In genomic region chr7:20519641-20520040, GRCh38 we compare ENCODE assay signal across 17 cellular contexts.
DNase-seq lines count a peak whose midpoint lies in the region; TF ChIP-seq lines count a peak whose summit lies in the region.
"Had no signal": no experiment of that assay in that cellular context is flagged by ENCODE, and none has a peak within 500 bp of the region (broad histone marks: within the 10 kb centered on the region; RNA-seq: fewer than 3 reads in every experiment).

No MANE protein-coding gene starts in this region.

- no peak for TF ChIP-seq CTCF in brain microvascular endothelial cell (IDR thresholded peaks at IDR 0.05; ENCODE audit: low read depth, low read length, missing control alignments)

- DNase-seq in NCI-H1417 (lab: John Stamatoyannopoulos, UW): peak; percentile 8 to 87 (median 62)
- DNase-seq in NCI-H1417 treated with DMSO at 0.1 percent for 48 hours (lab: John Stamatoyannopoulos, UW): no peak
- DNase-seq in RPMI7951 (ENCODE audit: low read depth): peak; percentile 35
- DNase-seq in left kidney (ENCODE audit: low read depth, low spot score): peak; percentile 6
- DNase-seq in brain microvascular endothelial cell: no peak
- DNase-seq in activated T-helper 2 cell treated with anti-CD3 and anti-CD28 coated beads, Interferon-gamma antibody, Interleukin-2, Interleukin-4, amounts not matched to agents 10 μg/mL and 5 μg/mL and 100 μg/mL, durations not matched to agents 14 hours and 24 hours and 36 hours (ENCODE audit: low spot score): no peak
- DNase-seq in activated CD4-positive, alpha-beta T cell treated with anti-CD3 and anti-CD28 coated beads, Interleukin-2, amount 50 U/mL, for 4 hours: no peak
- no peak for DNase-seq in central memory CD4-positive, alpha-beta T cell
- DNase-seq: DMS53, HCEC 1CT, MM.1S, NCI-H1105, NCI-H446, NCI-H82, SIG-M5 had no signal

- H3K27ac Mint-ChIP-seq in activated T-helper 2 cell treated with anti-CD3 and anti-CD28 coated beads, Interferon-gamma antibody, Interleukin-2, Interleukin-4, amounts not matched to agents 10 μg/mL and 5 μg/mL and 100 μg/mL, durations not matched to agents 14 hours and 24 hours and 36 hours: no peak overlapping the region

- H3K27me3 Mint-ChIP-seq in activated T-helper 2 cell treated with anti-CD3 and anti-CD28 coated beads, Interferon-gamma antibody, Interleukin-2, Interleukin-4, amounts not matched to agents 10 μg/mL and 5 μg/mL and 100 μg/mL, durations not matched to agents 14 hours and 24 hours and 36 hours (ENCODE audit: low read depth): no peaks in the 10 kb centered on the region

- H3K36me3 ChIP-seq in brain microvascular endothelial cell (replicated peaks): no peaks in the 10 kb centered on the region
- H3K36me3 ChIP-seq: BLaER1 treated with 17β-estradiol and CSF1 and Interleukin-3, amounts not matched to agents 10 nM and 100 nM had no signal

- no peaks in the 10 kb centered on the region for H3K36me3 Mint-ChIP-seq in activated T-helper 2 cell treated with anti-CD3 and anti-CD28 coated beads, Interferon-gamma antibody, Interleukin-2, Interleukin-4, amounts not matched to agents 10 μg/mL and 5 μg/mL and 100 μg/mL, durations not matched to agents 14 hours and 24 hours and 36 hours (ENCODE audit: low read depth)

- H3K4me3 Mint-ChIP-seq in activated T-helper 2 cell treated with anti-CD3 and anti-CD28 coated beads, Interferon-gamma antibody, Interleukin-2, Interleukin-4, amounts not matched to agents 10 μg/mL and 5 μg/mL and 100 μg/mL, durations not matched to agents 14 hours and 24 hours and 36 hours (ENCODE audit: low read depth): no peak overlapping the region

- no peaks in the 10 kb centered on the region for H3K27me3 ChIP-seq in brain microvascular endothelial cell (replicated peaks)
- H3K27me3 ChIP-seq: BLaER1 treated with 17β-estradiol and CSF1 and Interleukin-3, amounts not matched to agents 10 nM and 100 nM had no signal

- H3K27ac ChIP-seq in brain microvascular endothelial cell: no peak overlapping the region
- H3K27ac ChIP-seq: 22Rv1; BLaER1 treated with 17β-estradiol and CSF1 and Interleukin-3, amounts not matched to agents 10 nM and 100 nM had no signal

- in situ Hi-C loops in brain microvascular endothelial cell (cut with HindIII; ENCODE audit: low pct_ligation_motif_present, low sequenced_read_pairs): no loop called here

- intact Hi-C loops in activated T-helper 2 cell treated with anti-CD3 and anti-CD28 coated beads, Interferon-gamma antibody, Interleukin-2, Interleukin-4, amounts not matched to agents 10 μg/mL and 5 μg/mL and 100 μg/mL, durations not matched to agents 14 hours and 24 hours and 36 hours (cut with micrococcal nuclease): no loop called here

- no peak overlapping the region for H3K4me3 ChIP-seq in brain microvascular endothelial cell (ENCODE audit: low read depth, low read length)
- H3K4me3 ChIP-seq: BLaER1 treated with 17β-estradiol and CSF1 and Interleukin-3, amounts not matched to agents 10 nM and 100 nM had no signal

- no peaks in the 10 kb centered on the region for H3K9me3 Mint-ChIP-seq in activated T-helper 2 cell treated with anti-CD3 and anti-CD28 coated beads, Interferon-gamma antibody, Interleukin-2, Interleukin-4, amounts not matched to agents 10 μg/mL and 5 μg/mL and 100 μg/mL, durations not matched to agents 14 hours and 24 hours and 36 hours

- H3K4me1 Mint-ChIP-seq in activated T-helper 2 cell treated with anti-CD3 and anti-CD28 coated beads, Interferon-gamma antibody, Interleukin-2, Interleukin-4, amounts not matched to agents 10 μg/mL and 5 μg/mL and 100 μg/mL, durations not matched to agents 14 hours and 24 hours and 36 hours (ENCODE audit: low read depth): no peaks in the 10 kb centered on the region

Comparison
In these comparisons a context has a peak if more than half of its experiments do, and no peak if none do; other contexts are left out.
1. DNase-seq: peak in NCI-H1417 (3 of 3), RPMI7951 (single experiment) and left kidney (single experiment); none in NCI-H1417 treated with DMSO at 0.1 percent for 48 hours (single experiment), brain microvascular endothelial cell (single experiment), activated T-helper 2 cell treated with anti-CD3 and anti-CD28 coated beads, Interferon-gamma antibody, Interleukin-2, Interleukin-4, amounts not matched to agents 10 μg/mL and 5 μg/mL and 100 μg/mL, durations not matched to agents 14 hours and 24 hours and 36 hours (single experiment), activated CD4-positive, alpha-beta T cell treated with anti-CD3 and anti-CD28 coated beads, Interleukin-2, amount 50 U/mL, for 4 hours (0 of 2) and central memory CD4-positive, alpha-beta T cell (single experiment).